ENCODE assay signal across 28 cellular contexts in genomic region chr10:88278912-88279311, GRCh38.
DNase-seq lines count a peak whose midpoint lies in the region; ATAC-seq, FAIRE-seq and TF ChIP-seq lines count a peak whose summit lies in the region.
"Had no signal": no experiment of that assay in that cellular context is flagged by ENCODE, and none has a peak within 500 bp of the region (broad histone marks: within the 10 kb centered on the region; RNA-seq: fewer than 3 reads in every experiment).

No MANE protein-coding gene starts in this region.

- H3K4me2 ChIP-seq in astrocyte (ENCODE audit: low read length): no peak overlapping the region

- H3K36me3 Mint-ChIP-seq in astrocyte (ENCODE audit: low read depth, unreplicated experiment): no peaks in the 10 kb centered on the region
- H3K36me3 Mint-ChIP-seq in naive thymus-derived CD8-positive, alpha-beta T cell: no peaks in the 10 kb centered on the region
- H3K36me3 Mint-ChIP-seq in activated CD4-positive, alpha-beta memory T cell treated with anti-CD3 and anti-CD28 coated beads, Interleukin-2, amount 10 ng/mL, durations not matched to agents 7 days and 5 days (ENCODE audit: low read depth): peaks cover 16% of the 10 kb centered on the region
- H3K36me3 Mint-ChIP-seq: activated naive CD4-positive, alpha-beta T cell treated with anti-CD3 and anti-CD28 coated beads, Interleukin-2, amount 50 U/mL, for 72 hours; brain; CD4-positive, alpha-beta memory T cell had no signal

- H4K20me1 ChIP-seq in astrocyte (ENCODE audit: insufficient read depth, low read length): no peaks in the 10 kb centered on the region

- H3K4me1 ChIP-seq in astrocyte (ENCODE audit: insufficient read depth, low read length) (peaks cover 39% of the 10 kb centered on the region), mucosa of descending colon (ENCODE audit: low read depth) (peaks cover 5% of the 10 kb centered on the region)

- H3K79me2 ChIP-seq in astrocyte (ENCODE audit: insufficient read depth, low read length): no peaks in the 10 kb centered on the region

- no peak overlapping the region for H3K4me3 Mint-ChIP-seq in astrocyte (ENCODE audit: unreplicated experiment)
- H3K4me3 Mint-ChIP-seq in naive thymus-derived CD8-positive, alpha-beta T cell: peak overlapping the region in 1 of 10 donors; percentile 4
- H3K4me3 Mint-ChIP-seq in activated CD4-positive, alpha-beta memory T cell treated with anti-CD3 and anti-CD28 coated beads, Interleukin-2, amount 10 ng/mL, durations not matched to agents 7 days and 5 days: no peak overlapping the region
- H3K4me3 Mint-ChIP-seq: activated B cell treated with CpG ODN at 0.5 μM for 24 hours; activated T-helper 1 cell treated with anti-CD3 and anti-CD28 coated beads, Interleukin-12 subunit alpha, Interleukin-12 subunit beta, Interleukin-2, Interleukin-4 antibody, amounts not matched to agents 30 ng/mL and 10 ng/mL and 1 ng/mL, durations not matched to agents 14 hours and 24 hours and 36 hours; brain; CD4-positive, alpha-beta memory T cell; endodermal cell; stimulated activated naive CD8-positive, alpha-beta T cell treated with anti-CD3 and anti-CD28 coated beads, Interleukin-15, Interleukin-2, amounts not matched to agents 100 ng/mL and 50 ng/mL, for 24 hours had no signal

- ATAC-seq in naive thymus-derived CD8-positive, alpha-beta T cell: peak; percentile 39 to 83
- no peak for ATAC-seq in mucosa of descending colon
- ATAC-seq: activated naive CD4-positive, alpha-beta T cell treated with anti-CD3 and anti-CD28 coated beads, Interleukin-2, amount 50 U/mL, for 72 hours; gastroesophageal sphincter had no signal

- TF ChIP-seq CTCF in astrocyte (IDR thresholded peaks at IDR 0.05; ENCODE audit: insufficient read depth, low read depth, low read length) (no peak), mucosa of descending colon (IDR thresholded peaks at IDR 0.05) (no peak), foreskin fibroblast (IDR thresholded peaks at IDR 0.05; ENCODE audit: low read depth, low read length) (no peak)

- no peak overlapping the region for H3K27ac ChIP-seq in astrocyte (ENCODE audit: low read depth, low read length)
- H3K27ac ChIP-seq: esophagus squamous epithelium, gastroesophageal sphincter, tibial artery had no signal

- H3K36me3 ChIP-seq in astrocyte (ENCODE audit: insufficient read depth, low read length): no peaks in the 10 kb centered on the region
- no peaks in the 10 kb centered on the region for H3K36me3 ChIP-seq in mucosa of descending colon (ENCODE audit: low read depth)
- H3K36me3 ChIP-seq: esophagus squamous epithelium, gastroesophageal sphincter, tibial artery had no signal

- DNase-seq in HT1080 (ENCODE audit: low read depth) (peak; percentile 32), M059J (ENCODE audit: low read depth) (peak; percentile 49), astrocyte (ENCODE audit: low read depth) (peak; percentile 63), mucosa of descending colon (no peak), NCI-H748 (lab: John Stamatoyannopoulos, UW; ENCODE audit: unreplicated experiment) (no peak), foreskin fibroblast (no peak)
- DNase-seq in naive thymus-derived CD8-positive, alpha-beta T cell: peak in 3 of 10 donors; percentile 1 to 14 (median 14)
- no peak for DNase-seq in activated CD4-positive, alpha-beta memory T cell treated with anti-CD3 and anti-CD28 coated beads, Interleukin-2, amount 10 ng/mL, durations not matched to agents 7 days and 5 days
- DNase-seq: activated B cell treated with CpG ODN at 0.5 μM for 24 hours; CD4-positive, alpha-beta memory T cell; DMS153; endodermal cell; esophagus squamous epithelium; kidney; mammary epithelial cell; NCI-H146; NCI-H2171; NCI-H526 treated with DMSO at 0.1 percent for 48 hours; nucleus accumbens; stimulated activated CD4-positive, alpha-beta T cell treated with anti-CD3 and anti-CD28 coated beads, Interleukin-4, amount 100 ng/mL, for 1 hour; T1000; tibial artery had no signal

- CTCF ChIA-PET in activated CD4-positive, alpha-beta memory T cell treated with anti-CD3 and anti-CD28 coated beads, Interleukin-2, amount 10 ng/mL, durations not matched to agents 7 days and 5 days (lab: Charles Lee): interaction anchor here (1.3 kb wide), 1 partner anchor 110 kb away, joined by 4 read pairs; no protein-coding TSS in a partner anchor

- H3K27me3 Mint-ChIP-seq in astrocyte (ENCODE audit: low read depth, unreplicated experiment): no peaks in the 10 kb centered on the region
- no peaks in the 10 kb centered on the region for H3K27me3 Mint-ChIP-seq in naive thymus-derived CD8-positive, alpha-beta T cell
- no peaks in the 10 kb centered on the region for H3K27me3 Mint-ChIP-seq in activated CD4-positive, alpha-beta memory T cell treated with anti-CD3 and anti-CD28 coated beads, Interleukin-2, amount 10 ng/mL, durations not matched to agents 7 days and 5 days
- H3K27me3 Mint-ChIP-seq: activated B cell treated with CpG ODN at 0.5 μM for 24 hours; CD4-positive, alpha-beta memory T cell; stimulated activated naive CD8-positive, alpha-beta T cell treated with anti-CD3 and anti-CD28 coated beads, Interleukin-15, Interleukin-2, amounts not matched to agents 100 ng/mL and 50 ng/mL, for 24 hours had no signal

- no peak overlapping the region for H3K4me3 ChIP-seq in astrocyte (ENCODE audit: insufficient read depth, low read depth, low read length)
- H3K4me3 ChIP-seq in mucosa of descending colon: no peak overlapping the region
- H3K4me3 ChIP-seq in foreskin fibroblast (ENCODE audit: low read depth in 1 of 2, low read length in 2 of 2): no peak overlapping the region
- H3K4me3 ChIP-seq: esophagus squamous epithelium, gastroesophageal sphincter, tibial artery had no signal

- no peaks in the 10 kb centered on the region for H3K9me3 ChIP-seq in astrocyte (ENCODE audit: insufficient read depth, low read depth, low read length)
- no peaks in the 10 kb centered on the region for H3K9me3 ChIP-seq in mucosa of descending colon
- H3K9me3 ChIP-seq: esophagus squamous epithelium, gastroesophageal sphincter, tibial artery had no signal

- no peak overlapping the region for H3K9ac ChIP-seq in astrocyte (ENCODE audit: low read length)

- no peaks in the 10 kb centered on the region for H3K27me3 ChIP-seq in astrocyte (ENCODE audit: insufficient read depth, low read length)
- H3K27me3 ChIP-seq: esophagus squamous epithelium, gastroesophageal sphincter, tibial artery had no signal

- H3K27ac Mint-ChIP-seq in astrocyte (ENCODE audit: unreplicated experiment): peak overlapping the region; percentile 13
- peak overlapping the region in 1 of 10 donors; percentile 8 for H3K27ac Mint-ChIP-seq in naive thymus-derived CD8-positive, alpha-beta T cell
- no peak overlapping the region for H3K27ac Mint-ChIP-seq in activated CD4-positive, alpha-beta memory T cell treated with anti-CD3 and anti-CD28 coated beads, Interleukin-2, amount 10 ng/mL, durations not matched to agents 7 days and 5 days
- H3K27ac Mint-ChIP-seq: activated B cell treated with CpG ODN at 0.5 μM for 24 hours; activated naive CD4-positive, alpha-beta T cell treated with anti-CD3 and anti-CD28 coated beads, Interleukin-2, amount 50 U/mL, for 72 hours; activated T-helper 1 cell treated with anti-CD3 and anti-CD28 coated beads, Interleukin-12 subunit alpha, Interleukin-12 subunit beta, Interleukin-2, Interleukin-4 antibody, amounts not matched to agents 30 ng/mL and 10 ng/mL and 1 ng/mL, durations not matched to agents 14 hours and 24 hours and 36 hours; endodermal cell; stimulated activated naive CD8-positive, alpha-beta T cell treated with anti-CD3 and anti-CD28 coated beads, Interleukin-15, Interleukin-2, amounts not matched to agents 100 ng/mL and 50 ng/mL, for 24 hours had no signal

- no peak overlapping the region for H2AFZ ChIP-seq in astrocyte (ENCODE audit: low read depth, low read length)

- no peak for FAIRE-seq in astrocyte (lab: Jason Lieb, UNC)
- FAIRE-seq: colon, kidney had no signal

- H3K9me3 Mint-ChIP-seq in astrocyte (ENCODE audit: unreplicated experiment): no peaks in the 10 kb centered on the region
- no peaks in the 10 kb centered on the region for H3K9me3 Mint-ChIP-seq in naive thymus-derived CD8-positive, alpha-beta T cell
- H3K9me3 Mint-ChIP-seq in activated CD4-positive, alpha-beta memory T cell treated with anti-CD3 and anti-CD28 coated beads, Interleukin-2, amount 10 ng/mL, durations not matched to agents 7 days and 5 days: peaks cover 12% of the 10 kb centered on the region
- H3K9me3 Mint-ChIP-seq: activated B cell treated with CpG ODN at 0.5 μM for 24 hours; CD4-positive, alpha-beta memory T cell; endodermal cell; stimulated activated naive CD8-positive, alpha-beta T cell treated with anti-CD3 and anti-CD28 coated beads, Interleukin-15, Interleukin-2, amounts not matched to agents 100 ng/mL and 50 ng/mL, for 24 hours had no signal

- POLR2A ChIA-PET in naive thymus-derived CD8-positive, alpha-beta T cell (lab: Charles Lee): interaction anchor here (1.2 kb wide), 1 partner anchor 8 kb away, joined by 3 read pairs; no protein-coding TSS in a partner anchor
- POLR2A ChIA-PET in activated CD4-positive, alpha-beta memory T cell treated with anti-CD3 and anti-CD28 coated beads, Interleukin-2, amount 10 ng/mL, durations not matched to agents 7 days and 5 days (lab: Charles Lee): interaction anchor here (1.3 kb wide), 1 partner anchor 10 kb away, joined by 4 read pairs; no protein-coding TSS in a partner anchor

- peaks cover 39% of the 10 kb centered on the region for H3K4me1 Mint-ChIP-seq in astrocyte (ENCODE audit: low read depth, unreplicated experiment)
- peaks cover 17 to 51% (median 39%) of the 10 kb centered on the region in 4 donors for H3K4me1 Mint-ChIP-seq in naive thymus-derived CD8-positive, alpha-beta T cell
- peaks cover 46% of the 10 kb centered on the region for H3K4me1 Mint-ChIP-seq in activated CD4-positive, alpha-beta memory T cell treated with anti-CD3 and anti-CD28 coated beads, Interleukin-2, amount 10 ng/mL, durations not matched to agents 7 days and 5 days

- intact Hi-C loops in mucosa of descending colon (cut with DNase I, micrococcal nuclease): no loop called here

Comparison
In these comparisons a context has a peak if more than half of its experiments do, and no peak if none do; other contexts are left out.
1. DNase-seq: peak in HT1080 (single experiment), M059J (single experiment) and astrocyte (single experiment); none in activated CD4-positive, alpha-beta memory T cell treated with anti-CD3 and anti-CD28 coated beads, Interleukin-2, amount 10 ng/mL, durations not matched to agents 7 days and 5 days (single experiment), mucosa of descending colon (0 of 3), NCI-H748 (single experiment) and foreskin fibroblast (0 of 2).